In the genomic region with DNA sequence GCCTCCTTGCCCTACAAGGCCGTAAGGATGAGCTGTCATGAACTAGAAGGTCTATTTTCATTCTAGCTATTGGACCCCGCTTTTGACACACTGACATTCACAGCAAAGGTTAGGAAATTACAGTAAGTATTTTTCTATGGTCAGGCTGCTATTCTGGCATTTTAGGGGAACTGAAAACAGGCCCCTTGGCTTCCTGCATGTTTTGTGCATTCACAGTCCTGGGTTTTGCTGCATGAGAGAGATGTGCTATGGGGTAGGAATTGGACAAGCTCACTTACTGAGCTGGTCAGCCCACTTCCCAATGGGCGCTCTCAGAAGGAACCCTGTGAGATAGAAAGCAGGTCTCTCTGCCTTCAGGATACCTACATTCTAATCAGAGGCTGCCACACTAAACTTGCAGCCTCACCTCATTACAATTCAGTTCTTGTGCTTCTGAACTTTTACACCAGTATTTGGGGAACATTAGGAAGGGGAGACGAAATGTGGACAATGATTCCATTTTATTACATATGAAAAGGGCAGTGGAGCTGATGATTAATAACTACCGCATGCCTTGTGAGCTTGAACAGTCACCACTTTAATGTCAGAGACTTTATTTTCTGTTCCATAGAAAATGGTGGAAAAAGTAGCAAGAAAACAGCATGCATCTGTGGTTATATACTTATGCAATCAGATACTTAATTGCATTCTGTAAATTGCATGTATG, we compare ENCODE assay signal across 19 cellular contexts.
A peak's percentile ranks its signal among the peaks of the same experiment; 100 is the strongest.
DNase-seq lines count a peak whose midpoint lies in the region; ATAC-seq and TF ChIP-seq lines count a peak whose summit lies in the region.
"Had no signal": no experiment of that assay in that cellular context is flagged by ENCODE, and none has a peak within 500 bp of the region (broad histone marks: within the 10 kb centered on the region; RNA-seq: fewer than 3 reads in every experiment).

No MANE protein-coding gene starts in this region.

- no peak overlapping the region for H3K4me3 ChIP-seq in lower leg skin (ENCODE audit: low read depth, poor library complexity, severe bottlenecking)
- H3K4me3 ChIP-seq: hepatocyte, right lobe of liver, uterus had no signal

- 87 to 89% methylated on average over 5 of the region's 5 CpGs for WGBS in lower leg skin, 2 donors

- no peak for TF ChIP-seq CTCF in lower leg skin (IDR thresholded peaks at IDR 0.05)

- intact Hi-C loops in lower leg skin (cut with DNase I; ENCODE audit: low total_unique reads), result no loop called here

- peak; percentile 52 for ATAC-seq in GM21390 (IDR thresholded peaks at IDR 0.05; ENCODE audit: unreplicated experiment)
- ATAC-seq in GM21423 (IDR thresholded peaks at IDR 0.05; ENCODE audit: unreplicated experiment), result no peak
- ATAC-seq: esophagus mucosa, left colon had no signal

- no peak for TF ChIP-seq POLR2A in lower leg skin (IDR thresholded peaks at IDR 0.05)

- peak; percentile 68 for DNase-seq in COLO829 (ENCODE audit: low spot score)
- DNase-seq in NOMO-1 treated with DMSO at 0.1 percent for 48 hours (lab: John Stamatoyannopoulos, UW; ENCODE audit: unreplicated experiment), result peak; percentile 76
- DNase-seq in foreskin melanocyte, result peak; percentile 91
- no peak for DNase-seq in NCI-H1105 treated with DMSO at 0.1 percent for 48 hours (lab: John Stamatoyannopoulos, UW)
- DNase-seq in activated CD4-positive, alpha-beta T cell treated with anti-CD3 and anti-CD28 coated beads for 4 hours, result no peak
- DNase-seq in lower leg skin (ENCODE audit: low spot score in 2 of 2), result no peak
- DNase-seq: DND-41; left colon; NCI-H1105; NCI-H524; right lobe of liver; stimulated activated CD4-positive, alpha-beta T cell treated with anti-CD3 and anti-CD28 coated beads, Interleukin-4, amount 100 ng/mL, for 1 hour; stimulated activated naive CD4-positive, alpha-beta T cell; uterus; WERI-Rb-1 had no signal

Comparison
In these comparisons a context has a peak if more than half of its experiments do, and no peak if none do; other contexts are left out.
1. DNase-seq: peak in COLO829 (single experiment), NOMO-1 treated with DMSO at 0.1 percent for 48 hours (single experiment) and foreskin melanocyte (single experiment); none in NCI-H1105 treated with DMSO at 0.1 percent for 48 hours (single experiment), activated CD4-positive, alpha-beta T cell treated with anti-CD3 and anti-CD28 coated beads for 4 hours (0 of 2) and lower leg skin (0 of 2).